In the genomic region with DNA sequence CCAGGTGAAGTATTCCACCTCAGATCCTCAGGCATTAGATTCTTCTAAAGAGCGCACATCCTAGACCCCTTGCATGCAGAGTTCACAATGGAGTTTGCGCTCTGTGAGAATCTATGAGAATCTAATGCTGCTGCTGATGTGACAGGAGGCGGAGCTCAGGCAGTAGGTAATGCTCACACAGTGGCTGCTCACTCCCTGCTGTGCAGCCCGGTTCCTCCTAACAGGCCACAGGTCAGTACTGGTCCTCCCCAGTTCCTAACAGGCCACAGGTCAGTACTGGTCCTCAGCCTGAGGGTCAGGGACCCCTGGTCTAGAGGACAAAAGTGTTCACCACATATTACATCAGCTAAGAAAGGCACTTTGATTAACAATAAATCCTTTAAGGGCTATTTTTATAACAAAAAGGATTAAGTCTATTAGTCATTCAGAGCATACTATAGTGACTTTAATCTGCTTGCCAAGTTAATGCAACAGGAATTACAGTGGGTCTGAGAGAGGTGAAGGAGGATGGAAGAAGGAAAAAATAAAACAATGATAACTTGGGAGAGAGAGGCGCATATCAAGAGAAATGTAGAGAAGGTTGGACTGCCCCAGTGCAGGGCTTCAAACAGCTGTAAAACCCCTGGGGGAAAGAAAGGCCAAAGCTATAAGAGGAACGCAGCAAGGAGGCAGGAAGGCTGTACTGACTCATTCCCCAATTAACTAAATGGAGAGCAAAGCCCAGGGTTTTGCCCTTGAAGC, we compare ENCODE assay signal across 13 cellular contexts. TPM values are rescaled to one million over a fixed set of nuclear protein-coding genes. Genes with fewer than 3 reads are reported as not detected.
A peak's percentile ranks its signal among the peaks of the same experiment; 100 is the strongest.
DNase-seq lines count a peak whose midpoint lies in the region; TF ChIP-seq lines count a peak whose summit lies in the region.
"Had no signal": no experiment of that assay in that cellular context is flagged by ENCODE, and none has a peak within 500 bp of the region (broad histone marks: within the 10 kb centered on the region; RNA-seq: fewer than 3 reads in every experiment).

No MANE protein-coding gene starts in this region.

- H4K8ac ChIP-seq in mesendoderm (ENCODE audit: low read depth, low read length): no peak overlapping the region

- CTCF ChIA-PET in OCI-LY7 (lab: Charles Lee; ENCODE audit: unreplicated experiment): no interaction called here

- no peak overlapping the region for H4K5ac ChIP-seq in mesendoderm (ENCODE audit: low read length)

- H3K27me3 Mint-ChIP-seq in chondrocyte (ENCODE audit: low read depth): no peaks in the 10 kb centered on the region
- H3K27me3 Mint-ChIP-seq: activated B cell treated with CpG ODN at 0.5 μM for 24 hours; activated naive CD8-positive, alpha-beta T cell had no signal

- no peak overlapping the region for H2BK15ac ChIP-seq in mesendoderm (replicated peaks; ENCODE audit: low read depth)

- no peak overlapping the region for H2BK120ac ChIP-seq in mesendoderm (ENCODE audit: low read depth, low read length)

- H3K27me3 ChIP-seq in HUES64 (ENCODE audit: insufficient read depth, low read length) (no peaks in the 10 kb centered on the region), mesendoderm (ENCODE audit: insufficient read depth, low read length, poor library complexity) (no peaks in the 10 kb centered on the region)
- H3K27me3 ChIP-seq: hepatocyte had no signal

- no peaks in the 10 kb centered on the region for H3K79me1 ChIP-seq in mesendoderm (ENCODE audit: low read length)

- H3K9me3 Mint-ChIP-seq in chondrocyte (ENCODE audit: low read depth): no peaks in the 10 kb centered on the region
- H3K9me3 Mint-ChIP-seq: activated B cell treated with CpG ODN at 0.5 μM for 24 hours had no signal

- no TSS peak for BruUV-seq in OCI-LY7 (replicated peaks; lab: Mats Ljungman, UMichigan)

- H3K4me1 ChIP-seq in HUES64 (ENCODE audit: insufficient read depth, low read length) (peaks cover 20% of the 10 kb centered on the region), mesendoderm (ENCODE audit: control insufficient read depth, low read depth, low read length) (peaks cover 2% of the 10 kb centered on the region), OCI-LY7 (ENCODE audit: insufficient read depth, low read length, poor library complexity, severe bottlenecking) (no peaks in the 10 kb centered on the region)

- H3K36me3 Mint-ChIP-seq in chondrocyte (ENCODE audit: low read depth): peaks cover 12% of the 10 kb centered on the region

- peaks cover 26% of the 10 kb centered on the region for H3K4me1 Mint-ChIP-seq in chondrocyte (ENCODE audit: low read depth)
- H3K4me1 Mint-ChIP-seq: activated B cell treated with CpG ODN at 0.5 μM for 24 hours had no signal

- no peaks in the 10 kb centered on the region for H3K9me3 ChIP-seq in HUES64 (ENCODE audit: insufficient read depth, low read depth, low read length)
- H3K9me3 ChIP-seq in OCI-LY7 (ENCODE audit: low read length): no peaks in the 10 kb centered on the region

- no peak overlapping the region for H3K56ac ChIP-seq in mesendoderm (ENCODE audit: low read length)

- no peak overlapping the region for H3K4ac ChIP-seq in mesendoderm (ENCODE audit: low read depth, low read length)

- POLR2A ChIA-PET in OCI-LY7 (lab: Charles Lee): interaction anchor here (0.8 kb wide), 1 partner anchor 16 kb away, joined by 3 read pairs; no protein-coding TSS in a partner anchor

- H3K9ac ChIP-seq in HUES64 (ENCODE audit: low read depth, low read length): no peak overlapping the region; the same call in 1 of the 2 replicates
- H3K9ac ChIP-seq in mesendoderm (ENCODE audit: low read length): no peak overlapping the region

- H3K27ac Mint-ChIP-seq in chondrocyte (ENCODE audit: unreplicated experiment): peak overlapping the region; percentile 78
- H3K27ac Mint-ChIP-seq: activated B cell treated with CpG ODN at 0.5 μM for 24 hours; activated naive CD8-positive, alpha-beta T cell had no signal

- H2BK5ac ChIP-seq in mesendoderm (ENCODE audit: low read length): no peak overlapping the region

- DNase-seq in COLO829 (ENCODE audit: low spot score) (peak; percentile 65), chondrocyte (ENCODE audit: low spot score) (no peak), mesendoderm (peak; percentile 50), DMS79 treated with DMSO at 0.1 percent for 48 hours (lab: John Stamatoyannopoulos, UW) (no peak), NCI-H1417 treated with DMSO at 0.1 percent for 48 hours (lab: John Stamatoyannopoulos, UW) (no peak), OCI-LY7 (ENCODE audit: low spot score) (no peak)
- DNase-seq in activated CD8-positive, alpha-beta memory T cell treated with anti-CD3 and anti-CD28 coated beads, Interleukin-2, amount 50 U/mL, for 4 hours: no peak
- DNase-seq: activated B cell treated with CpG ODN at 0.5 μM for 24 hours; Karpas-422; NK-92 treated with Interleukin-12 subunit alpha and Interleukin-12 subunit beta, amount 100 ng/mL, for 24 hours had no signal

- H3K4me3 Mint-ChIP-seq in chondrocyte (ENCODE audit: unreplicated experiment): no peak overlapping the region
- H3K4me3 Mint-ChIP-seq: activated B cell treated with CpG ODN at 0.5 μM for 24 hours; activated naive CD8-positive, alpha-beta T cell had no signal

- no peak overlapping the region for H3K18ac ChIP-seq in mesendoderm (ENCODE audit: low read length)

- H3K79me2 ChIP-seq in mesendoderm (ENCODE audit: control insufficient read depth, insufficient read depth, low read length) (no peaks in the 10 kb centered on the region), OCI-LY7 (ENCODE audit: insufficient read depth, low read depth, low read length) (no peaks in the 10 kb centered on the region)
- H3K79me2 ChIP-seq: hepatocyte had no signal

- no peak overlapping the region for H2AK5ac ChIP-seq in mesendoderm (ENCODE audit: low read length)

- intact Hi-C loops in OCI-LY7 (cut with micrococcal nuclease; ENCODE audit: unreplicated experiment): no loop called here

- H3K9me2 ChIP-seq in OCI-LY7 (ENCODE audit: insufficient read depth, low read length): no peaks in the 10 kb centered on the region

- no peak overlapping the region for H3K23ac ChIP-seq in mesendoderm (ENCODE audit: low read length)

- H3K4me3 ChIP-seq in HUES64 (ENCODE audit: low read length) (no peak overlapping the region), mesendoderm (ENCODE audit: low read length) (no peak overlapping the region), OCI-LY7 (ENCODE audit: low read depth, low read length, poor library complexity, severe bottlenecking) (no peak overlapping the region)
- H3K4me3 ChIP-seq: hepatocyte had no signal

- 59% methylated on average over 6 of the region's 6 CpGs for WGBS in HUES64
- WGBS in mesendoderm (ENCODE audit: extremely low coverage, insufficient coverage, low lambda C conversion rate): no CpG with 5 or more reads among the region's 6 CpGs

- H3K4me2 ChIP-seq in mesendoderm (ENCODE audit: low read length) (no peak overlapping the region), OCI-LY7 (ENCODE audit: low read length) (no peak overlapping the region)
- H3K4me2 ChIP-seq: hepatocyte had no signal

- TF ChIP-seq CTCF in chondrocyte (IDR thresholded peaks at IDR 0.05) (no peak), OCI-LY7 (conservative IDR thresholded peaks at IDR 0.05; ENCODE audit: low read length) (no peak)

- H3K27ac ChIP-seq in HUES64 (ENCODE audit: low read depth, low read length) (peak overlapping the region; percentile 51), mesendoderm (ENCODE audit: low read depth, low read length) (no peak overlapping the region), OCI-LY7 (ENCODE audit: low read depth, low read length, poor library complexity, severe bottlenecking) (no peak overlapping the region)
- H3K27ac ChIP-seq: hepatocyte had no signal

- H4K20me1 ChIP-seq in OCI-LY7 (ENCODE audit: insufficient read depth, low read length): no peaks in the 10 kb centered on the region; the same call in 1 of the 2 replicates

- H2AFZ ChIP-seq in OCI-LY7 (ENCODE audit: low read length): no peak overlapping the region
- H2AFZ ChIP-seq: hepatocyte had no signal

- H3K36me3 ChIP-seq in HUES64 (ENCODE audit: insufficient read depth, low read length): peaks cover 40% of the 10 kb centered on the region
- no peaks in the 10 kb centered on the region for H3K36me3 ChIP-seq in mesendoderm (ENCODE audit: control insufficient read depth, insufficient read depth, low read length)
- peaks cover 64% of the 10 kb centered on the region for H3K36me3 ChIP-seq in OCI-LY7 (ENCODE audit: insufficient read depth, low read length)

RNA-seq across cellular contexts. Expression of gene CUL2, which starts 49.2 kb away (rescaled TPM):
- polyA plus RNA-seq in HUES64 (2013, experiment 1 of 2): 33.7 TPM
- 38.2 TPM for polyA plus RNA-seq in HUES64 (2013, experiment 2 of 2)
- total RNA-seq in chondrocyte (29.9 to 38.3 TPM (median 32.8 TPM) in 3 replicates), OCI-LY7 (2022) (38.5 and 40.4 TPM in 2 replicates)
- 25.5 TPM for polyA plus RNA-seq in mesendoderm (2013, experiment 1 of 2)
- polyA plus RNA-seq in mesendoderm (2013, experiment 2 of 2): 25.0 TPM
- total RNA-seq in OCI-LY7 (2014; rRNA removed; shearing (Covaris generic)): 20.7 and 25.5 TPM in 2 replicates

Comparison
In these comparisons a context has a peak if more than half of its experiments do, and no peak if none do; other contexts are left out.
1. DNase-seq: peak in COLO829 (single experiment) and mesendoderm (single experiment); none in chondrocyte (single experiment), activated CD8-positive, alpha-beta memory T cell treated with anti-CD3 and anti-CD28 coated beads, Interleukin-2, amount 50 U/mL, for 4 hours (single experiment), DMS79 treated with DMSO at 0.1 percent for 48 hours (single experiment), NCI-H1417 treated with DMSO at 0.1 percent for 48 hours (single experiment) and OCI-LY7 (single experiment).